Comparison of ENCODE assay signal across 20 cellular contexts in genomic region chr19:9644472-9644871, GRCh38.
"Had no signal": no experiment of that assay in that cellular context is flagged by ENCODE, and none has a peak within 500 bp of the region (broad histone marks: within the 10 kb centered on the region; RNA-seq: fewer than 3 reads in every experiment).

No MANE protein-coding gene starts in this region.

- H3K36me3 ChIP-seq: uterus had no signal

- H3K4me1 Mint-ChIP-seq: mesothelial cell of epicardium had no signal

- H3K9me3 ChIP-seq: heart left ventricle, tibial artery, uterus had no signal

- H3K27ac ChIP-seq: body of pancreas, epithelial cell of prostate, heart left ventricle, parathyroid adenoma, tibial artery, uterus had no signal

- ATAC-seq: activated naive CD4-positive, alpha-beta T cell treated with anti-CD3 and anti-CD28 coated beads, Interleukin-2, amount 50 U/mL, for 72 hours; activated T-cell treated with anti-CD3 and anti-CD28 coated beads, Interleukin-2, amount 50 U/mL, for 4 hours; body of pancreas; heart left ventricle; stimulated activated naive B cell treated with anti-CD40 and anti-IgM and Interleukin-4, amounts not matched to agents 10 μg/mL and 1 μg/mL and 100 μg/mL, for 72 hours; T-cell had no signal

- H3K27me3 Mint-ChIP-seq: stimulated activated naive B cell treated with anti-CD40 and anti-IgM and Interleukin-4, amounts not matched to agents 10 μg/mL and 1 μg/mL and 100 μg/mL, for 72 hours; T-cell had no signal

- H3K4me3 Mint-ChIP-seq: activated T-cell treated with anti-CD3 and anti-CD28 coated beads, Interleukin-2, amount 50 U/mL, for 4 hours; mesothelial cell of epicardium; stimulated activated naive B cell treated with anti-CD40 and anti-IgM and Interleukin-4, amounts not matched to agents 10 μg/mL and 1 μg/mL and 100 μg/mL, for 72 hours; T-cell had no signal

- H3K4me3 ChIP-seq: body of pancreas, heart left ventricle, lung, tibial artery, uterus had no signal

- H3K4me1 ChIP-seq: body of pancreas, heart left ventricle, parathyroid adenoma, tibial artery, uterus had no signal

- H3K27me3 ChIP-seq: body of pancreas, heart left ventricle, tibial artery, uterus had no signal

- H3K27ac Mint-ChIP-seq: activated naive CD4-positive, alpha-beta T cell treated with anti-CD3 and anti-CD28 coated beads, Interleukin-2, amount 50 U/mL, for 72 hours; mesothelial cell of epicardium; stimulated activated naive B cell treated with anti-CD40 and anti-IgM and Interleukin-4, amounts not matched to agents 10 μg/mL and 1 μg/mL and 100 μg/mL, for 72 hours; T-cell had no signal

- DNase-seq: activated CD4-positive, alpha-beta T cell treated with anti-CD3 and anti-CD28 coated beads for 1 hour; activated CD4-positive, alpha-beta T cell treated with anti-CD3 and anti-CD28 coated beads, Interleukin-2, amount 50 U/mL, for 48 hours; activated gamma-delta T cell; activated T-cell treated with anti-CD3 and anti-CD28 coated beads, Interleukin-2, amount 50 U/mL, for 4 hours; body of pancreas; cerebellar nuclear complex; effector CD8-positive, alpha-beta T cell; foreskin melanocyte; heart left ventricle; retina; stimulated activated naive B cell treated with anti-CD40 and anti-IgM and Interleukin-4, amounts not matched to agents 10 μg/mL and 1 μg/mL and 100 μg/mL, for 72 hours; T-cell; T1000; tibial artery; uterus had no signal
